Comparison of ENCODE assay signal across 2 cellular contexts in the genomic region with DNA sequence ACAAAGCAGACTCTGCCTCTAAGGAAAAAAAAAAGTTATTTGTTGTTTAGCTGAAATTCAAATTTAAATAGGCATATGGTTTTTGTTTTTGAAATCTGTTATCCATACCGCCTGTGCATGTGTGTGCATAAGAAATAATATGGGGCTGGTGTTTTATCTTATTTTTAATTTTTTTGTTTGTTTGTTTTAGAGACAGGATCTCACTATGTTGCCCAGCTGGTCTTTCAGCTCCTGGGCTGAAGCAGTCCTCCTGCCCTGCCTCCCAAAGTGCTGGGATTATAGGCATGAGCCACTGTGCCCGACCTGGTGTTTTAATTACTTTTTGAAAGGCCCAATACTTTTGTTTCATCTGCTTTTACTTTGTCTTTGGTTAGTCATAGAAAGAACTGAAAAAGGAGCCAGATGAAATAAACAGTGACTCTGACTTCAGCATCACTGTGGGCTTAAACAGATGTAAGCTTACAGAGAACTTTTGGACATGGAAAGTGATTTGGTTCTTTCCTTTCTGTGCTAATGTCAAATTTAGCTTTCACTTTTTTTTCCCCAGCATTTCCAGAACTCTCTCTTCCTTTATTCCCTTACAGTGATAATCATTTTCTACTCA.
TF ChIP-seq lines count a peak whose summit lies in the region.

No MANE protein-coding gene starts in this region.

TF ChIP-seq in HEK293, 187 proteins besides CTCF, POLR2A, EP300 and RAD21:
- TF ChIP-seq ZIC2 (tag by site-specific recombination; IDR thresholded peaks at IDR 0.05) = no peak
- no peak for TF ChIP-seq ZNF239 (tag by site-specific recombination; IDR thresholded peaks at IDR 0.05)
- TF ChIP-seq SP3 (tag by site-specific recombination; IDR thresholded peaks at IDR 0.05) = no peak
- no peak for TF ChIP-seq ZNF19 (tag by site-specific recombination; IDR thresholded peaks at IDR 0.05; ENCODE audit: low read depth)
- no peak for TF ChIP-seq TRIM28 (IDR thresholded peaks at IDR 0.05; ENCODE audit: borderline replicate concordance, low read length)
- TF ChIP-seq PRDM1 (tag by site-specific recombination; IDR thresholded peaks at IDR 0.05) = peak; percentile 85
- TF ChIP-seq ZNF629 (tag by site-specific recombination; IDR thresholded peaks at IDR 0.05) = no peak
- TF ChIP-seq SETDB1 (IDR thresholded peaks at IDR 0.05; ENCODE audit: insufficient read length, low read length) = no peak
- no peak for TF ChIP-seq ZNF311 (tag by site-specific recombination; IDR thresholded peaks at IDR 0.05; ENCODE audit: borderline replicate concordance)
- TF ChIP-seq, protein P1, sequence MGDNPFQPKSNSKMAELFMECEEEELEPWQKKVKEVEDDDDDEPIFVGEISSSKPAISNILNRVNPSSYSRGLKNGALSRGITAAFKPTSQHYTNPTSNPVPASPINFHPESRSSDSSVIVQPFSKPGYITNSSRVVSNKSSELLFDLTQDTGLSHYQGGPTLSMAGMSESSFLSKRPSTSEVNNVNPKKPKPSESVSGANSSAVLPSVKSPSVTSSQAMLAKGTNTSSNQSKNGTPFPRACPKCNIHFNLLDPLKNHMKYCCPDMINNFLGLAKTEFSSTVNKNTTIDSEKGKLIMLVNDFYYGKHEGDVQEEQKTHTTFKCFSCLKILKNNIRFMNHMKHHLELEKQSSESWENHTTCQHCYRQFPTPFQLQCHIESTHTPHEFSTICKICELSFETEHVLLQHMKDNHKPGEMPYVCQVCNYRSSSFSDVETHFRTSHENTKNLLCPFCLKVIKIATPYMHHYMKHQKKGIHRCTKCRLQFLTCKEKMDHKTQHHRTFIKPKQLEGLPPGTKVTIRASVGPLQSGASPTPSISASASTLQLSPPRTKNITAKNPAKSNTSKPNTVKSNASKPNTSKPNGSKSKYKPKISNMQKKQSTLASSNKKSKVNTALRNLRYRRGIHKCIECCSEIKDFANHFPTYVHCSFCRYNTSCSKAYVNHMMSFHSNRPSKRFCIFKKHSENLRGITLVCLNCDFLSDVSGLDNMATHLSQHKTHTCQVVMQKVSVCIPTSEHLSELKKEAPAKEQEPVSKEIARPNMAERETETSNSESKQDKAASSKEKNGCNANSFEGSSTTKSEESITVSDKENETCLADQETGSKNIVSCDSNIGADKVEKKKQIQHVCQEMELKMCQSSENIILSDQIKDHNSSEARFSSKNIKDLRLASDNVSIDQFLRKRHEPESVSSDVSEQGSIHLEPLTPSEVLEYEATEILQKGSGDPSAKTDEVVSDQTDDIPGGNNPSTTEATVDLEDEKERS (tag by site-specific recombination; IDR thresholded peaks at IDR 0.05) = no peak
- peak; percentile 80; the same call in 1 of the 2 replicates for TF ChIP-seq ZNF121 (tag by site-specific recombination; IDR thresholded peaks at IDR 0.05)
- no peak for TF ChIP-seq MZF1 (tag by site-specific recombination; IDR thresholded peaks at IDR 0.05; ENCODE audit: borderline replicate concordance)
- TF ChIP-seq GLIS1 (tag by site-specific recombination; IDR thresholded peaks at IDR 0.05) = no peak
- TF ChIP-seq BCL11B (tag by site-specific recombination; IDR thresholded peaks at IDR 0.05; ENCODE audit: low read depth) = no peak
- no peak for TF ChIP-seq OSR2 (tag by site-specific recombination; IDR thresholded peaks at IDR 0.05)

TF ChIP-seq in K562, 482 proteins besides CTCF, POLR2A, EP300 and RAD21:
- 0 out of 2 replicates have a peak, but pooled peaks have one; percentile 26 for TF ChIP-seq ZNF121 (CRISPR knock-in tag; conservative IDR thresholded peaks at IDR 0.05)
- no peak for TF ChIP-seq RFX1 (IDR thresholded peaks at IDR 0.05)
